In the genomic region with DNA sequence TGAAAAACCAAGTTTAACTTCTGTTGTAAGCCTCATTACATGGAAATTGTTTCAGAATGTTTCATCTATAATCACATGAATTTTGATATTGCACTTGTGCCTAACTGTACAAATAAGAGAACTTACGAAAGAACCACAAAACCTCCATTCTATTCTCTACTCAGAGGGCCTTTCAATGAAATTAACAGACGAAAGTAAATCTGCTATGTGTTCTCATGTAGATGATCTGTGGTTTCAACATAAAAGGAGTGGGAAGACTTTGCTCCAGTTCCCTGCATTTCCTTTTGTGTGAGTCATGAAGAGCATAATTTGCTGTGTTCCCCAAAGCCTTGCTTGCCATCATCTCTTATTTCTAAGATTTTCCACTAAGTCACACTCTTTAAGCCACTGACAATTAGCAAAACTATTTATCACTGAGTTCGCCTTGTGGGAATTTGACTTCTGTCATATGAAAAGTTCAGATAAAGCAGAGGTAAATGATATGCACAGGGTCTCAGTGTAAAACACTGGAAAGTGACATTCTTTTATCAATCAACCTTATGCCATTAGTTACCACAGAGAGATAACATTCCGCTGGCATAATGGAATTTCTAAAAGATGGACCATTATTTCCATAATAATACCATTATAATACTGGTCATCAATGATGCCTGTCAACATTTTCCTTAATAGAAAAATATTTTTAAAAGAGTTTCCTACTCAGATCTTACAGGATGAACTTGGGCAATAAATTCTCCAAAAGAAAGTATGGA, we compare ENCODE assay signal across 14 cellular contexts.
DNase-seq lines count a peak whose midpoint lies in the region; ATAC-seq and TF ChIP-seq lines count a peak whose summit lies in the region.
"Had no signal": no experiment of that assay in that cellular context is flagged by ENCODE, and none has a peak within 500 bp of the region (broad histone marks: within the 10 kb centered on the region; RNA-seq: fewer than 3 reads in every experiment).

No MANE protein-coding gene starts in this region.

- no peaks in the 10 kb centered on the region for H3K9me3 ChIP-seq in left lung
- no peaks in the 10 kb centered on the region for H3K9me3 ChIP-seq in H9 (ENCODE audit: control insufficient read depth, low read depth, low read length)

- no peak overlapping the region for H2BK120ac ChIP-seq in H9 (ENCODE audit: low read depth, low read length, poor library complexity, severe bottlenecking)

- no peak overlapping the region for H3K9ac ChIP-seq in H9 (ENCODE audit: extremely low read depth, insufficient read length, low read length)

- TF ChIP-seq CTCF in BJ (IDR thresholded peaks at IDR 0.05; ENCODE audit: insufficient read depth, low read depth, low read length) (no peak), brain microvascular endothelial cell (IDR thresholded peaks at IDR 0.05; ENCODE audit: low read depth, low read length, missing control alignments) (no peak), left lung (IDR thresholded peaks at IDR 0.05) (no peak), H9 (conservative IDR thresholded peaks at IDR 0.05) (no peak)

- H2AK5ac ChIP-seq in H9 (ENCODE audit: insufficient read length, low read length), result no peak overlapping the region

- H3K27ac ChIP-seq in brain microvascular endothelial cell, result no peak overlapping the region
- H3K27ac ChIP-seq in left lung, result peak overlapping the region in 1 of 2 donors; percentile 18
- H3K27ac ChIP-seq in H9 (ENCODE audit: insufficient read length, low read depth, low read length), result no peak overlapping the region
- H3K27ac ChIP-seq: VCaP had no signal

- ATAC-seq in left lung, result peak; percentile 65
- ATAC-seq: effector memory CD8-positive, alpha-beta T cell; Panc1 had no signal

- H3K79me2 ChIP-seq in H9 (ENCODE audit: insufficient read depth, low read length), result no peaks in the 10 kb centered on the region

- H3K36me3 ChIP-seq in BJ (ENCODE audit: control insufficient read depth, insufficient read depth, low read length), result no peaks in the 10 kb centered on the region
- H3K36me3 ChIP-seq in brain microvascular endothelial cell (replicated peaks), result no peaks in the 10 kb centered on the region
- H3K36me3 ChIP-seq in left lung, result peaks cover 0 to 31% of the 10 kb centered on the region in 2 donors

- no peak overlapping the region for H3K18ac ChIP-seq in H9 (ENCODE audit: insufficient read length, low read depth, low read length)

- POLR2A ChIA-PET in BJ (lab: Charles Lee), result no interaction called here

- H3K4me1 ChIP-seq in left lung, result no peaks in the 10 kb centered on the region
- H3K4me1 ChIP-seq in H9 (ENCODE audit: insufficient read depth, low read length), result no peaks in the 10 kb centered on the region

- no peak overlapping the region for H3K4me3 Mint-ChIP-seq in H9
- H3K4me3 Mint-ChIP-seq: effector memory CD8-positive, alpha-beta T cell had no signal

- peaks cover 43 to 56% of the 10 kb centered on the region in 2 experiments for H3K4me1 Mint-ChIP-seq in H9

- peaks cover 0 to 7% of the 10 kb centered on the region in 2 experiments; a peak in 2 of 5 replicates for H3K9me3 Mint-ChIP-seq in H9
- H3K9me3 Mint-ChIP-seq: effector memory CD8-positive, alpha-beta T cell had no signal

- no peak overlapping the region for H2AFZ ChIP-seq in H9 (ENCODE audit: low read length)

- no peak overlapping the region for H3K4me2 ChIP-seq in H9 (ENCODE audit: insufficient read depth, insufficient read length, low read length)

- WGBS in H9 (ENCODE audit: extremely low coverage, insufficient read length, low lambda C conversion rate), result no CpG with 5 or more reads among the region's 4 CpGs

- DNase-seq in BJ (ENCODE audit: low read depth) (peak; percentile 21), KBM-7 (peak; percentile 3), brain microvascular endothelial cell (peak; percentile 3), left lung (no peak), DMS79 treated with DMSO at 0.1 percent for 48 hours (lab: John Stamatoyannopoulos, UW) (no peak), H9 (no peak), NOMO-1 (lab: John Stamatoyannopoulos, UW; ENCODE audit: unreplicated experiment in 2 of 2) (no peak), GF-D8 (lab: John Stamatoyannopoulos, UW) (no peak)
- DNase-seq: activated gamma-delta T cell treated with Interleukin-2 at 50 U/mL for 16 hours; effector memory CD8-positive, alpha-beta T cell; NCI-H1694 treated with DMSO at 0.1 percent for 48 hours; stimulated activated naive CD4-positive, alpha-beta T cell treated with Interleukin-2 at 50 U/mL for 16 hours had no signal

- H3T11ph ChIP-seq in H9 (ENCODE audit: low read length), result no peak overlapping the region

- no peak overlapping the region for H2BK20ac ChIP-seq in H9 (ENCODE audit: low read depth, low read length, poor library complexity, severe bottlenecking)

- no peak overlapping the region for H2BK12ac ChIP-seq in H9 (ENCODE audit: insufficient read length, low read depth, low read length)

- intact Hi-C loops in left lung (cut with DNase I), result no loop called here

- H3K27ac Mint-ChIP-seq in H9, result 0 out of 7 replicates have a peak overlapping the region, but pooled peaks of 1 of the 3 experiments have one; percentile 72

- CTCF ChIA-PET in BJ (lab: Yijun Ruan, JAX), result no interaction called here

- H4K91ac ChIP-seq in H9 (ENCODE audit: insufficient read length, low read depth, low read length), result no peak overlapping the region

- H2BK15ac ChIP-seq in H9 (ENCODE audit: low read depth, low read length), result no peak overlapping the region

- H3K36me3 Mint-ChIP-seq in H9 (ENCODE audit: insufficient read depth in 1 of 3, low read depth in 3 of 3), result peaks cover 3 to 12% (median 3%) of the 10 kb centered on the region in 3 experiments; a peak in 4 of 7 replicates

- H3K4me3 ChIP-seq in BJ (ENCODE audit: low read depth, low read length) (no peak overlapping the region), brain microvascular endothelial cell (ENCODE audit: low read depth, low read length) (no peak overlapping the region), left lung (no peak overlapping the region)

- in situ Hi-C loops in KBM-7 (cut with MboI; ENCODE audit: low pct_unique_long_range_greater_than_20kb, low sequenced_read_pairs), result no loop called here
- in situ Hi-C loops in brain microvascular endothelial cell (cut with HindIII; ENCODE audit: low pct_ligation_motif_present, low sequenced_read_pairs), result no loop called here

- H3K23ac ChIP-seq in H9 (ENCODE audit: insufficient read length, low read depth, low read length), result no peak overlapping the region

- no peak overlapping the region for H4K8ac ChIP-seq in H9 (replicated peaks; ENCODE audit: insufficient read length, low read depth, low read length)

- no peaks in the 10 kb centered on the region for H3K27me3 ChIP-seq in BJ (ENCODE audit: control insufficient read depth, insufficient read depth, low read length)
- no peaks in the 10 kb centered on the region for H3K27me3 ChIP-seq in brain microvascular endothelial cell (replicated peaks)
- no peaks in the 10 kb centered on the region for H3K27me3 ChIP-seq in left lung
- no peaks in the 10 kb centered on the region for H3K27me3 ChIP-seq in H9 (ENCODE audit: insufficient read depth, low read length)

- H3K79me1 ChIP-seq in H9 (ENCODE audit: insufficient read depth, low read depth, low read length, poor library complexity, severe bottlenecking), result no peaks in the 10 kb centered on the region

- H3K14ac ChIP-seq in H9 (ENCODE audit: insufficient read depth, low read length), result no peak overlapping the region

- no peak overlapping the region for H2BK5ac ChIP-seq in H9 (ENCODE audit: insufficient read length, low read length)

- H4K5ac ChIP-seq in H9 (ENCODE audit: insufficient read length, low read depth, low read length), result no peak overlapping the region

- no peaks in the 10 kb centered on the region for H3K23me2 ChIP-seq in H9 (ENCODE audit: insufficient read length, low read depth, low read length, poor library complexity, severe bottlenecking)

- H4K20me1 ChIP-seq in H9 (ENCODE audit: control insufficient read depth, insufficient read depth, insufficient read length), result no peaks in the 10 kb centered on the region

- no peaks in the 10 kb centered on the region for H3K27me3 Mint-ChIP-seq in H9 (ENCODE audit: low read depth)
- H3K27me3 Mint-ChIP-seq: effector memory CD8-positive, alpha-beta T cell had no signal

- no peak overlapping the region for H3K4ac ChIP-seq in H9 (ENCODE audit: low read depth, low read length)

- no peak overlapping the region for H3K56ac ChIP-seq in H9 (ENCODE audit: insufficient read length, low read depth, low read length)

Comparison
In these comparisons a context has a peak if more than half of its experiments do, and no peak if none do; other contexts are left out.
1. DNase-seq: peak in BJ (single experiment), KBM-7 (single experiment) and brain microvascular endothelial cell (single experiment); none in left lung (0 of 2), DMS79 treated with DMSO at 0.1 percent for 48 hours (single experiment), H9 (single experiment), NOMO-1 (0 of 2) and GF-D8 (single experiment).